ENCODE assay signal across 23 cellular contexts in the genomic region with DNA sequence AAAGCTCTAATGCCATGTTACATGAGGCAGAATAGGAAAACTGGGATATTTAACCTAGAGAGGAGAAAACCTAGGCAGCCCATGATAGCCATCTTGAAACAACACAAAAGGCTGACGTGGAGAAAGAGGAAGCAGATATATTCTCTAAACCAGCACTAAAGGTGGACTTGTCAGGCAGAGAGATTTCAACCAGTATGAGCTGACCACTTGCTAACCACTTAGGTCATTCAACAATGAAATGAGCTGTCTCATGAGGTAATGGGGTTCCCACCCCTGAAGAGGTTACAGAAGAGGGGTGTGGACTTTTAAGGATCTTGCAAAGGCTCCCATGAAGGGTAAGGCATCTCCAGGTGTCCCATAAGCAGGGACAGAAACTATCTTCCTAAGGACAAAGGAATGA. TPM values are rescaled to one million over a fixed set of nuclear protein-coding genes. Genes with fewer than 3 reads are reported as not detected.
DNase-seq lines count a peak whose midpoint lies in the region; ATAC-seq, FAIRE-seq and TF ChIP-seq lines count a peak whose summit lies in the region.
"Had no signal": no experiment of that assay in that cellular context is flagged by ENCODE, and none has a peak within 500 bp of the region (broad histone marks: within the 10 kb centered on the region; RNA-seq: fewer than 3 reads in every experiment).

No MANE protein-coding gene starts in this region.

- H3K36me3 ChIP-seq in K562 (ENCODE audit: control insufficient read depth, insufficient read depth, low read length): no peaks in the 10 kb centered on the region
- H3K36me3 ChIP-seq: colonic mucosa, MG63, Peyer's patch, SJSA1, thoracic aorta had no signal

- no peak for TF ChIP-seq EP300 in K562 (IDR thresholded peaks at IDR 0.05; ENCODE audit: low read length)

- no peaks in the 10 kb centered on the region for H3K9me3 ChIP-seq in K562 (replicated peaks; ENCODE audit: control insufficient read depth, insufficient read depth, low read depth, low read length)
- H3K9me3 ChIP-seq: colonic mucosa, Peyer's patch had no signal

- no peak for TF ChIP-seq RAD21 in K562 (CRISPR knock-in tag; conservative IDR thresholded peaks at IDR 0.05 in 1 of 2, IDR thresholded peaks at IDR 0.05 in 1 of 2)

- H3K79me2 ChIP-seq in K562 (ENCODE audit: control insufficient read depth, insufficient read depth, low read length): no peaks in the 10 kb centered on the region

- BruUV-seq in K562 (replicated peaks; lab: Mats Ljungman, UMichigan): no TSS peak

- TF ChIP-seq CTCF in K562 (IDR thresholded peaks at IDR 0.05 in 2 of 3, conservative IDR thresholded peaks at IDR 0.05 in 1 of 3; ENCODE audit: insufficient read depth in 2 of 3, low read depth in 1 of 3, low read length in 3 of 3): no peak

- CTCF ChIA-PET in K562 (lab: Yijun Ruan, JAX; ENCODE audit: low intra/inter-chr PET ratio): no interaction called here

- intact Hi-C loops in K562 (cut with micrococcal nuclease): no loop called here

- ATAC-seq in GM18861 (IDR thresholded peaks at IDR 0.05; ENCODE audit: unreplicated experiment) (peak; percentile 65), GM21529 (IDR thresholded peaks at IDR 0.05; ENCODE audit: unreplicated experiment) (peak; percentile 60), HG03378 (IDR thresholded peaks at IDR 0.05; ENCODE audit: unreplicated experiment) (peak; percentile 77), K562 (no peak)
- ATAC-seq: right cardiac atrium had no signal

- H3K27me3 ChIP-seq in K562 (ENCODE audit: control insufficient read depth in 2 of 2, insufficient read depth in 2 of 2, low read length in 2 of 2): no peaks in the 10 kb centered on the region
- H3K27me3 ChIP-seq: colonic mucosa, Peyer's patch had no signal

- DNase-seq in K562 (ENCODE audit: extremely low read depth in 1 of 4, low spot score in 3 of 4) (no peak), NCI-H2107 treated with DMSO at 0.1 percent for 48 hours (lab: John Stamatoyannopoulos, UW; ENCODE audit: unreplicated experiment) (no peak), NCI-H1436 treated with DMSO at 0.1 percent for 48 hours (lab: John Stamatoyannopoulos, UW) (no peak), NCI-H526 treated with DMSO at 0.1 percent for 48 hours (lab: John Stamatoyannopoulos, UW) (no peak)
- DNase-seq in stimulated activated CD4-positive, alpha-beta T cell treated with anti-CD3 and anti-CD28 coated beads, Interleukin-2, amount 100 ng/mL, for 48 hours: no peak
- DNase-seq: activated CD4-positive, alpha-beta T cell treated with anti-CD3 and anti-CD28 coated beads, Interleukin-2, amount 50 U/mL, for 1 hour; activated CD8-positive, alpha-beta memory T cell treated with anti-CD3 and anti-CD28 coated beads, Interleukin-2, amount 50 U/mL, for 4 hours; activated effector memory CD4-positive, alpha-beta T cell treated with anti-CD3 and anti-CD28 coated beads, Interleukin-2, amount 50 U/mL, for 16 hours; CD4-positive, alpha-beta T cell; colonic mucosa; DMS 273 treated with DMSO at 0.1 percent for 48 hours; GOT3; MG63; NCI-H2029; Peyer's patch; right cardiac atrium had no signal

- H4K20me1 ChIP-seq in K562 (replicated peaks; ENCODE audit: control insufficient read depth, insufficient read depth, low read length): no peaks in the 10 kb centered on the region

- WGBS in K562 (ENCODE audit: insufficient coverage, low coverage, missing lambda C conversion rate): 0% methylated on average over 1 of the region's 1 CpG

- no peak for TF ChIP-seq POLR2A in K562 (conservative IDR thresholded peaks at IDR 0.05)

- POLR2A ChIA-PET in K562 (lab: Yijun Ruan, JAX): interaction anchor here (0.6 to 0.8 kb wide), 2 partner anchors 91 to 299 kb away, joined by 3 read pairs; no protein-coding TSS in a partner anchor

- in situ Hi-C loops in K562 (cut with MboI): no loop called here

- H3K9ac ChIP-seq in K562 (ENCODE audit: insufficient read depth in 1 of 2, low read depth in 2 of 2, low read length in 2 of 2): no peak overlapping the region

- H2AFZ ChIP-seq in K562 (ENCODE audit: low read depth, low read length): no peak overlapping the region

- no peak overlapping the region for H3K4me2 ChIP-seq in K562 (ENCODE audit: insufficient read depth, low read length)

- no peaks in the 10 kb centered on the region for H3K4me1 ChIP-seq in K562 (replicated peaks in 1 of 2; ENCODE audit: control insufficient read depth in 2 of 2, insufficient read depth in 2 of 2, low read length in 2 of 2)
- H3K4me1 ChIP-seq: colonic mucosa, Peyer's patch, SJSA1 had no signal

- no peak for FAIRE-seq in K562 (lab: Jason Lieb, UNC)
- FAIRE-seq: G401.6 had no signal

- H3K9me1 ChIP-seq in K562 (ENCODE audit: control insufficient read depth, insufficient read depth, low read length): no peaks in the 10 kb centered on the region

- no peak overlapping the region for H3K4me3 ChIP-seq in K562
- H3K4me3 ChIP-seq: colonic mucosa, MG63, Peyer's patch, SJSA1, thoracic aorta had no signal

- no peak overlapping the region for H3K27ac ChIP-seq in K562 (ENCODE audit: extremely low read depth, low read depth, low read length)
- H3K27ac ChIP-seq: colonic mucosa, Peyer's patch, SJSA1, thoracic aorta, VCaP had no signal

TF ChIP-seq in K562, 482 proteins besides CTCF, POLR2A, EP300 and RAD21:
- TF ChIP-seq, protein P1, sequence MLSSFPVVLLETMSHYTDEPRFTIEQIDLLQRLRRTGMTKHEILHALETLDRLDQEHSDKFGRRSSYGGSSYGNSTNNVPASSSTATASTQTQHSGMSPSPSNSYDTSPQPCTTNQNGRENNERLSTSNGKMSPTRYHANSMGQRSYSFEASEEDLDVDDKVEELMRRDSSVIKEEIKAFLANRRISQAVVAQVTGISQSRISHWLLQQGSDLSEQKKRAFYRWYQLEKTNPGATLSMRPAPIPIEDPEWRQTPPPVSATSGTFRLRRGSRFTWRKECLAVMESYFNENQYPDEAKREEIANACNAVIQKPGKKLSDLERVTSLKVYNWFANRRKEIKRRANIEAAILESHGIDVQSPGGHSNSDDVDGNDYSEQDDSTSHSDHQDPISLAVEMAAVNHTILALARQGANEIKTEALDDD (IDR thresholded peaks at IDR 0.05): 0 out of 2 replicates have a peak, but pooled peaks have one; percentile 25
- TF ChIP-seq, protein P2, sequence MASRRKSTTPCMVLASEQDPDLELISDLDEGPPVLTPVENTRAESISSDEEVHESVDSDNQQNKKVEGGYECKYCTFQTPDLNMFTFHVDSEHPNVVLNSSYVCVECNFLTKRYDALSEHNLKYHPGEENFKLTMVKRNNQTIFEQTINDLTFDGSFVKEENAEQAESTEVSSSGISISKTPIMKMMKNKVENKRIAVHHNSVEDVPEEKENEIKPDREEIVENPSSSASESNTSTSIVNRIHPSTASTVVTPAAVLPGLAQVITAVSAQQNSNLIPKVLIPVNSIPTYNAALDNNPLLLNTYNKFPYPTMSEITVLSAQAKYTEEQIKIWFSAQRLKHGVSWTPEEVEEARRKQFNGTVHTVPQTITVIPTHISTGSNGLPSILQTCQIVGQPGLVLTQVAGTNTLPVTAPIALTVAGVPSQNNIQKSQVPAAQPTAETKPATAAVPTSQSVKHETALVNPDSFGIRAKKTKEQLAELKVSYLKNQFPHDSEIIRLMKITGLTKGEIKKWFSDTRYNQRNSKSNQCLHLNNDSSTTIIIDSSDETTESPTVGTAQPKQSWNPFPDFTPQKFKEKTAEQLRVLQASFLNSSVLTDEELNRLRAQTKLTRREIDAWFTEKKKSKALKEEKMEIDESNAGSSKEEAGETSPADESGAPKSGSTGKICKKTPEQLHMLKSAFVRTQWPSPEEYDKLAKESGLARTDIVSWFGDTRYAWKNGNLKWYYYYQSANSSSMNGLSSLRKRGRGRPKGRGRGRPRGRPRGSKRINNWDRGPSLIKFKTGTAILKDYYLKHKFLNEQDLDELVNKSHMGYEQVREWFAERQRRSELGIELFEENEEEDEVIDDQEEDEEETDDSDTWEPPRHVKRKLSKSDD (conservative IDR thresholded peaks at IDR 0.05; ENCODE audit: low read length): no peak

RNA-seq across cellular contexts. Expression of a gene that starts 26.8 kb away (rescaled TPM):
- 0.30 and 0.81 TPM in 2 replicates for total RNA-seq in K562 (2011; cell fraction: chromatin; rRNA removed; ENCODE audit: low replicate concordance)
- 0.79 and 0.83 TPM in 2 replicates for total RNA-seq in K562 (2011; cell fraction: nucleolus; rRNA removed)
- 0.51 and 0.69 TPM in 2 replicates for total RNA-seq in K562 (2011; cell fraction: nucleoplasm; rRNA removed)
- total RNA-seq in K562 (2014; rRNA removed) (0.24 TPM in 1 of 2 replicates, not detected in the other), K562 (2014; rRNA removed; fragmentation: Illumina TruSeq; extraction: Trizol) (0.11 and 0.19 TPM in 2 replicates), K562 (2015; rRNA removed; fragmentation: Illumina TruSeq; extraction: Trizol) (not detected in 2 replicates), K562 (2021) (0.18 and 0.83 TPM in 2 replicates)
- polyA plus RNA-seq in K562 (2011; rRNA removed) (0.08 and 0.09 TPM in 2 replicates), K562 (2014; fragmentation: Illumina TruSeq; extraction: Trizol) (0.11 and 0.12 TPM in 2 replicates), K562 (2014; fragmentation: Nextera tagmentation; extraction: Ambion mirVana) (not detected), K562 (2014; rRNA removed) (0.03 and 0.15 TPM in 2 replicates)
- polyA plus RNA-seq in K562 (2011; cell fraction: cytosol; rRNA removed): 0.06 and 0.31 TPM in 2 replicates
- 0.37 and 1.4 TPM in 2 replicates for polyA plus RNA-seq in K562 (2011; cell fraction: nucleus; rRNA removed)
- polyA plus RNA-seq in K562 (2012): 0.25 and 0.47 TPM in 2 replicates
- polyA minus RNA-seq in K562 (2011; rRNA and poly(A)+ RNA removed): 0.09 and 0.70 TPM in 2 replicates
- polyA minus RNA-seq in K562 (2011; cell fraction: cytosol; rRNA and poly(A)+ RNA removed): not detected in 2 replicates
- polyA minus RNA-seq in K562 (2011; cell fraction: nucleus; rRNA and poly(A)+ RNA removed): 0.33 and 0.81 TPM in 2 replicates
- total RNA-seq: SJSA1 had no signal

RNA-seq across cellular contexts. Expression of a gene that starts 38.5 kb away (rescaled TPM):
- 7.7 and 9.9 TPM in 2 replicates for total RNA-seq in K562 (2011; cell fraction: chromatin; rRNA removed; ENCODE audit: low replicate concordance)
- total RNA-seq in K562 (2011; cell fraction: nucleolus; rRNA removed): 12.4 and 12.8 TPM in 2 replicates
- 13.9 and 17.6 TPM in 2 replicates for total RNA-seq in K562 (2011; cell fraction: nucleoplasm; rRNA removed)
- total RNA-seq in K562 (2014; rRNA removed) (19.5 and 23.8 TPM in 2 replicates), K562 (2014; rRNA removed; fragmentation: Illumina TruSeq; extraction: Trizol) (13.1 and 14.7 TPM in 2 replicates), K562 (2015; rRNA removed; fragmentation: Illumina TruSeq; extraction: Trizol) (18.1 and 19.5 TPM in 2 replicates), K562 (2021) (20.0 and 20.6 TPM in 2 replicates)
- polyA plus RNA-seq in K562 (2011; rRNA removed) (14.4 and 16.8 TPM in 2 replicates), K562 (2014; fragmentation: Illumina TruSeq; extraction: Trizol) (14.1 and 16.1 TPM in 2 replicates), K562 (2014; fragmentation: Nextera tagmentation; extraction: Ambion mirVana) (1 to 10 TPM; 3.0 to 3.8 TPM), K562 (2014; rRNA removed) (15.3 and 15.6 TPM in 2 replicates)
- 9.7 and 16.6 TPM in 2 replicates for polyA plus RNA-seq in K562 (2011; cell fraction: cytosol; rRNA removed)
- 7.9 and 8.7 TPM in 2 replicates for polyA plus RNA-seq in K562 (2011; cell fraction: nucleus; rRNA removed)
- 12.4 and 15.8 TPM in 2 replicates for polyA plus RNA-seq in K562 (2012)
- polyA minus RNA-seq in K562 (2011; rRNA and poly(A)+ RNA removed): 18.8 and 20.3 TPM in 2 replicates
- 13.3 and 13.8 TPM in 2 replicates for polyA minus RNA-seq in K562 (2011; cell fraction: cytosol; rRNA and poly(A)+ RNA removed)
- 12.3 and 17.2 TPM in 2 replicates for polyA minus RNA-seq in K562 (2011; cell fraction: nucleus; rRNA and poly(A)+ RNA removed)
